In genomic region chr2:176562359-176563043, GRCh38 we compare ENCODE assay signal across 2 cellular contexts.
TF ChIP-seq lines count a peak whose summit lies in the region.

No MANE protein-coding gene starts in this region.

TF ChIP-seq in A549, 52 proteins besides CTCF, POLR2A, EP300 and RAD21 (continued from another document):
- TF ChIP-seq REST (IDR thresholded peaks at IDR 0.05), result no peak
- no peak for TF ChIP-seq MAZ (IDR thresholded peaks at IDR 0.05; ENCODE audit: borderline replicate concordance, low read depth, low read length)
- no peak for TF ChIP-seq SMC3 (IDR thresholded peaks at IDR 0.05)
- no peak for TF ChIP-seq CHD4 (IDR thresholded peaks at IDR 0.05; ENCODE audit: borderline replicate concordance)
- TF ChIP-seq, protein P1, sequence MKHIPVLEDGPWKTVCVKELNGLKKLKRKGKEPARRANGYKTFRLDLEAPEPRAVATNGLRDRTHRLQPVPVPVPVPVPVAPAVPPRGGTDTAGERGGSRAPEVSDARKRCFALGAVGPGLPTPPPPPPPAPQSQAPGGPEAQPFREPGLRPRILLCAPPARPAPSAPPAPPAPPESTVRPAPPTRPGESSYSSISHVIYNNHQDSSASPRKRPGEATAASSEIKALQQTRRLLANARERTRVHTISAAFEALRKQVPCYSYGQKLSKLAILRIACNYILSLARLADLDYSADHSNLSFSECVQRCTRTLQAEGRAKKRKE (CRISPR knock-in tag; IDR thresholded peaks at IDR 0.05; ENCODE audit: low read depth), result no peak
- no peak for TF ChIP-seq PBX3 (IDR thresholded peaks at IDR 0.05)
- TF ChIP-seq CEBPB (IDR thresholded peaks at IDR 0.05), result peak in 1 of 2 experiments; percentile 50; a peak in 1 of 4 replicates
TF ChIP-seq in A549: peak in this region for 1.

TF ChIP-seq in HCT116, 20 proteins besides CTCF, POLR2A, EP300 and RAD21 (continued from another document):
- TF ChIP-seq YY1 (IDR thresholded peaks at IDR 0.05; ENCODE audit: extremely low read depth, insufficient replicate concordance, low read depth, low read length), result no peak
- TF ChIP-seq EZH2phosphoT487 (IDR thresholded peaks at IDR 0.05; ENCODE audit: borderline replicate concordance), result no peak
- no peak for TF ChIP-seq JUND (IDR thresholded peaks at IDR 0.05)
- TF ChIP-seq, protein P2, sequence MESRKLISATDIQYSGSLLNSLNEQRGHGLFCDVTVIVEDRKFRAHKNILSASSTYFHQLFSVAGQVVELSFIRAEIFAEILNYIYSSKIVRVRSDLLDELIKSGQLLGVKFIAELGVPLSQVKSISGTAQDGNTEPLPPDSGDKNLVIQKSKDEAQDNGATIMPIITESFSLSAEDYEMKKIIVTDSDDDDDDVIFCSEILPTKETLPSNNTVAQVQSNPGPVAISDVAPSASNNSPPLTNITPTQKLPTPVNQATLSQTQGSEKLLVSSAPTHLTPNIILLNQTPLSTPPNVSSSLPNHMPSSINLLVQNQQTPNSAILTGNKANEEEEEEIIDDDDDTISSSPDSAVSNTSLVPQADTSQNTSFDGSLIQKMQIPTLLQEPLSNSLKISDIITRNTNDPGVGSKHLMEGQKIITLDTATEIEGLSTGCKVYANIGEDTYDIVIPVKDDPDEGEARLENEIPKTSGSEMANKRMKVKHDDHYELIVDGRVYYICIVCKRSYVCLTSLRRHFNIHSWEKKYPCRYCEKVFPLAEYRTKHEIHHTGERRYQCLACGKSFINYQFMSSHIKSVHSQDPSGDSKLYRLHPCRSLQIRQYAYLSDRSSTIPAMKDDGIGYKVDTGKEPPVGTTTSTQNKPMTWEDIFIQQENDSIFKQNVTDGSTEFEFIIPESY (IDR thresholded peaks at IDR 0.05; ENCODE audit: extremely low read depth, insufficient replicate concordance, low read length), result no peak
- TF ChIP-seq REST (IDR thresholded peaks at IDR 0.05; ENCODE audit: low read depth), result no peak
- TF ChIP-seq EZH2 (IDR thresholded peaks at IDR 0.05), result no peak
- no peak for TF ChIP-seq POLR2AphosphoS5 (IDR thresholded peaks at IDR 0.05; ENCODE audit: low read depth, low read length)
- TF ChIP-seq EGR1 (IDR thresholded peaks at IDR 0.05; ENCODE audit: low read depth), result no peak
- no peak for TF ChIP-seq SP1 (IDR thresholded peaks at IDR 0.05; ENCODE audit: low read depth)
- no peak for TF ChIP-seq ZNF274 (IDR thresholded peaks at IDR 0.05; ENCODE audit: low read depth, low read length)
- TF ChIP-seq SRF (IDR thresholded peaks at IDR 0.05; ENCODE audit: low read depth), result no peak
- no peak for TF ChIP-seq CEBPB (IDR thresholded peaks at IDR 0.05; ENCODE audit: low read depth)
- TF ChIP-seq ELF1 (IDR thresholded peaks at IDR 0.05; ENCODE audit: borderline replicate concordance, low read depth), result no peak
